In the genomic region with DNA sequence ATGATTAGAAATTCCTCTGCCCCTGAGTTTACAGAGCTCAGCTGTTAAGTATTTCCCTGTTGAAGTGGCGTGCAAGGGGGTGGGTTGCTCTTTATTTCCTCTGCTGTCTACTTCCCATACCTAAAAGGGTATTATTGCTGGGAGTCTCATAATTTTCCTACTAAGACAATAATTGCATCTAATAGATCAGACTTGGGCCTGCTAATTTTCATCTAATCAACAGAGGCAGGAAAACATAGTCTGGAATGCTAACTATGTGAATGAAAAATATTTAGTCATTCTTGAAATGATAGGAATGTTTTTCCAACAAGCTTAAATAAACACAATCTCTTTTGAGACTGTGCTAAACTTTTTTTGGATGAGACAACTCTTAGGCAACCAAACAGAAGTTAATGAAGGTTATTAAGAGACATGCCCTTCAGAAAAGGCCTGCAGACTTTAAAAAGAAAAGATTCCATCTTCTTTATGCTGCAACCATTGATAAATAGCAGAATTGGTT, we compare ENCODE assay signal across 8 cellular contexts.
DNase-seq lines count a peak whose midpoint lies in the region; ATAC-seq and TF ChIP-seq lines count a peak whose summit lies in the region.

No MANE protein-coding gene starts in this region.

- H3K9me3 Mint-ChIP-seq in endothelial cell (ENCODE audit: unreplicated experiment): no peaks in the 10 kb centered on the region

- no peak for ATAC-seq in activated CD4-positive, CD25-positive, alpha-beta regulatory T cell treated with anti-CD3 and anti-CD28 coated beads, Interleukin-2, amount 50 U/mL, for 24 hours

- peaks cover 24% of the 10 kb centered on the region for H3K4me1 Mint-ChIP-seq in endothelial cell (ENCODE audit: unreplicated experiment)

- H3K4me3 Mint-ChIP-seq in endothelial cell (ENCODE audit: unreplicated experiment): no peak overlapping the region

- DNase-seq in A172 (ENCODE audit: low spot score) (peak; percentile 92), NCI-H1048 (lab: John Stamatoyannopoulos, UW) (peak; percentile 1), endothelial cell (ENCODE audit: low spot score) (no peak), lung microvascular endothelial cell (ENCODE audit: low read depth in 2 of 2) (peak; percentile 68 to 82), SHP77 treated with DMSO at 0.1 percent for 48 hours (lab: John Stamatoyannopoulos, UW) (no peak), NCI-H2171 treated with DMSO at 0.1 percent for 48 hours (lab: John Stamatoyannopoulos, UW) (no peak)
- no peak for DNase-seq in central memory CD4-positive, alpha-beta T cell

- H3K27me3 Mint-ChIP-seq in endothelial cell (ENCODE audit: unreplicated experiment): peaks cover 13% of the 10 kb centered on the region

- H3K27ac Mint-ChIP-seq in endothelial cell (ENCODE audit: unreplicated experiment): peak overlapping the region; percentile 72

- peaks cover 40% of the 10 kb centered on the region for H3K36me3 Mint-ChIP-seq in endothelial cell (ENCODE audit: low read depth, unreplicated experiment)

- no peak for TF ChIP-seq CTCF in endothelial cell (IDR thresholded peaks at IDR 0.05; ENCODE audit: unreplicated experiment)

Comparison
In these comparisons a context has a peak if more than half of its experiments do, and no peak if none do; other contexts are left out.
1. DNase-seq: peak in A172 (single experiment), NCI-H1048 (single experiment) and lung microvascular endothelial cell (2 of 2); none in endothelial cell (single experiment), SHP77 treated with DMSO at 0.1 percent for 48 hours (single experiment), NCI-H2171 treated with DMSO at 0.1 percent for 48 hours (single experiment) and central memory CD4-positive, alpha-beta T cell (single experiment).